ENCODE assay signal across 1 cellular context in genomic region chr11:125443767-125444311, GRCh38.
TF ChIP-seq lines count a peak whose summit lies in the region.

No MANE protein-coding gene starts in this region.

TF ChIP-seq in K562, 482 proteins besides CTCF, POLR2A, EP300 and RAD21:
- no peak for TF ChIP-seq NR3C1 (CRISPR knock-in tag; IDR thresholded peaks at IDR 0.05)
- TF ChIP-seq, protein P1, sequence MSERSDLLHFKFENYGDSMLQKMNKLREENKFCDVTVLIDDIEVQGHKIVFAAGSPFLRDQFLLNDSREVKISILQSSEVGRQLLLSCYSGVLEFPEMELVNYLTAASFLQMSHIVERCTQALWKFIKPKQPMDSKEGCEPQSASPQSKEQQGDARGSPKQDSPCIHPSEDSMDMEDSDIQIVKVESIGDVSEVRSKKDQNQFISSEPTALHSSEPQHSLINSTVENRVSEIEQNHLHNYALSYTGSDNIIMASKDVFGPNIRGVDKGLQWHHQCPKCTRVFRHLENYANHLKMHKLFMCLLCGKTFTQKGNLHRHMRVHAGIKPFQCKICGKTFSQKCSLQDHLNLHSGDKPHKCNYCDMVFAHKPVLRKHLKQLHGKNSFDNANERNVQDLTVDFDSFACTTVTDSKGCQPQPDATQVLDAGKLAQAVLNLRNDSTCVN (CRISPR knock-in tag; IDR thresholded peaks at IDR 0.05): no peak
- no peak for TF ChIP-seq ZBTB1 (CRISPR knock-in tag; IDR thresholded peaks at IDR 0.05; ENCODE audit: borderline replicate concordance, low read depth)
